In the genomic region with DNA sequence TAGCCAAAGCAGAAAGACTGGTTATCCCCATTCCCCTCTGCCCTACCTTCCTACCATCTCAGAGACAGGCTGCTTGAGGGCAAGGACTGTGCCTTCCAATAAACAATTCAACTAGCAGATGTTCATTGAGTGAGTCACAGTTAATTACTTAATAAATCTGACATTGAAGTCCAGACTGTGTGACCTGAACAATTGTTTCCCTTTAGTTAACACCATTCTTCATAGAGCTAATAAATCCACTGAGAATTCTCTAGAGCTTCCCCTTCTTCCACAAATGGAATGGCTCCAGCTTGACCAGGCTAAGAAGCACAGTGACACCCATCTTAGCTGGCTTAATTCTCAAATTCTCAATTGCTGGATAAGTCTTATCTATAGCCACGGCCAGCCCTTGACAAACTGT, we compare ENCODE assay signal across 27 cellular contexts.
DNase-seq lines count a peak whose midpoint lies in the region; ATAC-seq, FAIRE-seq and TF ChIP-seq lines count a peak whose summit lies in the region.
"Had no signal": no experiment of that assay in that cellular context is flagged by ENCODE, and none has a peak within 500 bp of the region (broad histone marks: within the 10 kb centered on the region; RNA-seq: fewer than 3 reads in every experiment).

No MANE protein-coding gene starts in this region.

- no peak overlapping the region for H2AFZ ChIP-seq in endothelial cell of umbilical vein (ENCODE audit: low read depth, low read length)
- H2AFZ ChIP-seq in smooth muscle cell (ENCODE audit: low read depth): no peak overlapping the region

- no peak for TF ChIP-seq POLR2A in endothelial cell of umbilical vein (IDR thresholded peaks at IDR 0.05; ENCODE audit: low read depth, low read length)

- no peaks in the 10 kb centered on the region for H3K79me2 ChIP-seq in endothelial cell of umbilical vein (ENCODE audit: control insufficient read depth, insufficient read depth, low read length)
- H3K79me2 ChIP-seq in smooth muscle cell (ENCODE audit: low read depth): no peaks in the 10 kb centered on the region

- CTCF ChIA-PET in endothelial cell of umbilical vein (lab: Charles Lee): interaction anchor here (1.0 to 2.7 kb wide), 5 partner anchors 12 to 70 kb away, joined by 3 to 9 read pairs (median 4); no protein-coding TSS in a partner anchor

- intact Hi-C loops in endothelial cell of umbilical vein (cut with micrococcal nuclease): loop anchor here (1.0 to 10.0 kb wide), 3 partner anchors 28 to 57 kb away; partner anchors contain the start of gene GJA5
- intact Hi-C loops in left ventricle myocardium inferior (cut with micrococcal nuclease): no loop called here

- dilution Hi-C loops in endothelial cell of umbilical vein (cut with MboI; ENCODE audit: extremely low pct_ligation_motif_present, low sequenced_read_pairs): no loop called here

- H4K20me1 ChIP-seq in endothelial cell of umbilical vein (replicated peaks; ENCODE audit: control insufficient read depth, extremely low read depth, insufficient read depth, low read length): no peaks in the 10 kb centered on the region
- no peaks in the 10 kb centered on the region for H4K20me1 ChIP-seq in smooth muscle cell (ENCODE audit: low read depth)

- H3K4me1 ChIP-seq in endothelial cell of umbilical vein (ENCODE audit: control insufficient read depth, extremely low read depth, insufficient read depth, low read length) (peaks cover 7% of the 10 kb centered on the region), left ventricle myocardium inferior (peaks cover 26% of the 10 kb centered on the region), smooth muscle cell (ENCODE audit: low read depth) (no peaks in the 10 kb centered on the region)
- H3K4me1 ChIP-seq: HAP-1, pancreas, SJCRH30 had no signal

- H3K4me3 ChIP-seq in endothelial cell of umbilical vein (replicated peaks in 1 of 3; ENCODE audit: insufficient read depth in 1 of 3, low read depth in 1 of 3, low read length in 3 of 3): no peak overlapping the region
- no peak overlapping the region for H3K4me3 ChIP-seq in left ventricle myocardium inferior
- no peak overlapping the region for H3K4me3 ChIP-seq in foreskin fibroblast (ENCODE audit: low read depth in 1 of 2, low read length in 2 of 2)
- no peak overlapping the region for H3K4me3 ChIP-seq in smooth muscle cell
- H3K4me3 ChIP-seq: dorsolateral prefrontal cortex, HAP-1, pancreas, SJCRH30 had no signal

- peak; percentile 4 for FAIRE-seq in endothelial cell of umbilical vein (lab: Jason Lieb, UNC)
- FAIRE-seq: G401.6, pancreas, TTC549 had no signal

- no peaks in the 10 kb centered on the region for H3K9me1 ChIP-seq in endothelial cell of umbilical vein (replicated peaks; ENCODE audit: control insufficient read depth, extremely low read depth, insufficient read depth, low read length)

- H3K4me2 ChIP-seq in endothelial cell of umbilical vein (ENCODE audit: insufficient read depth, low read length) (no peak overlapping the region), smooth muscle cell (no peak overlapping the region)
- H3K4me2 ChIP-seq: KMS-11 had no signal

- BruUV-seq in endothelial cell of umbilical vein (replicated peaks; lab: Mats Ljungman, UMichigan): no TSS peak

- H3K27ac ChIP-seq in endothelial cell of umbilical vein (ENCODE audit: insufficient read depth, low read depth, low read length): no peak overlapping the region
- H3K27ac ChIP-seq in left ventricle myocardium inferior (replicated peaks): peak overlapping the region; percentile 73
- H3K27ac ChIP-seq in smooth muscle cell (ENCODE audit: low read depth): no peak overlapping the region
- H3K27ac ChIP-seq: dorsolateral prefrontal cortex, KMS-11, pancreas, SJCRH30 had no signal

- POLR2A ChIA-PET in endothelial cell of umbilical vein (lab: Charles Lee): no interaction called here

- H3F3A ChIP-seq in smooth muscle cell (ENCODE audit: low read depth): no peaks in the 10 kb centered on the region

- DNase-seq in M059J (ENCODE audit: low read depth): peak; percentile 49
- peak; percentile 80 for DNase-seq in endothelial cell of umbilical vein (ENCODE audit: low read depth, low spot score)
- no peak for DNase-seq in left ventricle myocardium inferior
- peak; percentile 82 for DNase-seq in renal cortical epithelial cell (ENCODE audit: low read depth)
- no peak for DNase-seq in foreskin fibroblast
- DNase-seq in smooth muscle cell (lab: John Stamatoyannopoulos, UW; ENCODE audit: unreplicated experiment): no peak
- no peak for DNase-seq in NCI-H526 treated with DMSO at 0.1 percent for 48 hours (lab: John Stamatoyannopoulos, UW)
- DNase-seq: activated CD4-positive, alpha-beta T cell treated with anti-CD3 and anti-CD28 coated beads, Interleukin-2, amount 10 ng/mL, durations not matched to agents 24 days and 14 days; activated naive CD4-positive, alpha-beta T cell treated with anti-CD3 and anti-CD28 coated beads, Interleukin-2, amount 50 U/mL, for 16 hours; CD4-positive, alpha-beta T cell; central memory CD4-positive, alpha-beta T cell; DMS153; dorsolateral prefrontal cortex; MV-4-11; NCI-H187; NCI-H2227 treated with DMSO at 0.1 percent for 48 hours; pancreas; SJCRH30; stimulated activated CD4-positive, alpha-beta T cell treated with anti-CD3 and anti-CD28 coated beads, Interleukin-2, amount 100 ng/mL, for 24 hours; T-helper 1 cell had no signal

- H3K9ac ChIP-seq in endothelial cell of umbilical vein (replicated peaks; ENCODE audit: extremely low read depth, insufficient read depth, low read length): no peak overlapping the region
- H3K9ac ChIP-seq in smooth muscle cell (ENCODE audit: low read depth): no peak overlapping the region
- H3K9ac ChIP-seq: KMS-11 had no signal

- WGBS in smooth muscle cell (ENCODE audit: low lambda C conversion rate): 63% methylated on average over 1 of the region's 1 CpG

- no peaks in the 10 kb centered on the region for H3K36me3 ChIP-seq in endothelial cell of umbilical vein (ENCODE audit: control insufficient read depth in 2 of 2, extremely low read depth in 1 of 2, insufficient read depth in 2 of 2, low read length in 2 of 2)
- H3K36me3 ChIP-seq in left ventricle myocardium inferior: no peaks in the 10 kb centered on the region
- H3K36me3 ChIP-seq in smooth muscle cell (ENCODE audit: low read depth): no peaks in the 10 kb centered on the region
- H3K36me3 ChIP-seq: HAP-1, pancreas, SJCRH30 had no signal

- no peak for ATAC-seq in HG03457 (IDR thresholded peaks at IDR 0.05; ENCODE audit: unreplicated experiment)
- ATAC-seq: natural killer cell treated with Interleukin-12 subunit alpha and Interleukin-12 subunit beta and Interleukin-15 and Interleukin-18, amount 100 ng/mL, for 72 hours; stimulated activated effector memory CD8-positive, alpha-beta T cell treated with anti-CD3 and anti-CD28 coated beads, Interleukin-12 subunit alpha, Interleukin-12 subunit beta, amount 100 ng/mL, for 72 hours had no signal

- TF ChIP-seq CTCF in endothelial cell of umbilical vein (IDR thresholded peaks at IDR 0.05; ENCODE audit: extremely low read depth in 1 of 2, insufficient read depth in 1 of 2, low read depth in 1 of 2, low read length in 2 of 2): no peak
- no peak for TF ChIP-seq CTCF in left ventricle myocardium inferior (IDR thresholded peaks at IDR 0.05; ENCODE audit: borderline replicate concordance)
- no peak for TF ChIP-seq CTCF in foreskin fibroblast (IDR thresholded peaks at IDR 0.05; ENCODE audit: low read depth, low read length)
- TF ChIP-seq CTCF in smooth muscle cell (IDR thresholded peaks at IDR 0.05; ENCODE audit: borderline replicate concordance, insufficient read depth, poor library complexity, severe bottlenecking): no peak

- H3K9me3 ChIP-seq in endothelial cell of umbilical vein (replicated peaks; ENCODE audit: control insufficient read depth, insufficient read depth, low read length) (no peaks in the 10 kb centered on the region), left ventricle myocardium inferior (replicated peaks) (no peaks in the 10 kb centered on the region), smooth muscle cell (replicated peaks; ENCODE audit: low read depth) (no peaks in the 10 kb centered on the region)
- H3K9me3 ChIP-seq: HAP-1, pancreas, SJCRH30 had no signal

- H3K27me3 ChIP-seq in endothelial cell of umbilical vein (ENCODE audit: control insufficient read depth in 2 of 2, insufficient read depth in 2 of 2, low read length in 2 of 2): no peaks in the 10 kb centered on the region
- H3K27me3 ChIP-seq in left ventricle myocardium inferior (ENCODE audit: low read depth): no peaks in the 10 kb centered on the region
- H3K27me3 ChIP-seq in smooth muscle cell (ENCODE audit: low read depth): no peaks in the 10 kb centered on the region
- H3K27me3 ChIP-seq: dorsolateral prefrontal cortex, pancreas, SJCRH30 had no signal

TF ChIP-seq in endothelial cell of umbilical vein, 7 proteins besides CTCF, POLR2A, EP300 and RAD21:
- TF ChIP-seq JUN (IDR thresholded peaks at IDR 0.05; ENCODE audit: borderline replicate concordance, insufficient read depth, insufficient read length, low read depth) (no peak), EZH2 (IDR thresholded peaks at IDR 0.05; ENCODE audit: borderline replicate concordance, low read depth, low read length, severe bottlenecking) (no peak), GATA2 (IDR thresholded peaks at IDR 0.05; ENCODE audit: insufficient read depth, insufficient read length, low read depth, low read length) (no peak), POLR2AphosphoS5 (IDR thresholded peaks at IDR 0.05; ENCODE audit: insufficient read depth, low read depth, low read length) (no peak), MYC (IDR thresholded peaks at IDR 0.05; ENCODE audit: low read depth, low read length) (no peak), FOS (IDR thresholded peaks at IDR 0.05; ENCODE audit: borderline replicate concordance, insufficient read depth, low read length) (no peak)
- TF ChIP-seq, protein P1, sequence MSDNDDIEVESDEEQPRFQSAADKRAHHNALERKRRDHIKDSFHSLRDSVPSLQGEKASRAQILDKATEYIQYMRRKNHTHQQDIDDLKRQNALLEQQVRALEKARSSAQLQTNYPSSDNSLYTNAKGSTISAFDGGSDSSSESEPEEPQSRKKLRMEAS (IDR thresholded peaks at IDR 0.05; ENCODE audit: insufficient read depth, insufficient read length): no peak

Comparison
In these comparisons a context has a peak if more than half of its experiments do, and no peak if none do; other contexts are left out.
1. DNase-seq: peak in M059J (single experiment), endothelial cell of umbilical vein (single experiment) and renal cortical epithelial cell (single experiment); none in left ventricle myocardium inferior (single experiment), foreskin fibroblast (0 of 2), smooth muscle cell (single experiment) and NCI-H526 treated with DMSO at 0.1 percent for 48 hours (single experiment).